Comparison of ENCODE assay signal across 2 cellular contexts in the genomic region with DNA sequence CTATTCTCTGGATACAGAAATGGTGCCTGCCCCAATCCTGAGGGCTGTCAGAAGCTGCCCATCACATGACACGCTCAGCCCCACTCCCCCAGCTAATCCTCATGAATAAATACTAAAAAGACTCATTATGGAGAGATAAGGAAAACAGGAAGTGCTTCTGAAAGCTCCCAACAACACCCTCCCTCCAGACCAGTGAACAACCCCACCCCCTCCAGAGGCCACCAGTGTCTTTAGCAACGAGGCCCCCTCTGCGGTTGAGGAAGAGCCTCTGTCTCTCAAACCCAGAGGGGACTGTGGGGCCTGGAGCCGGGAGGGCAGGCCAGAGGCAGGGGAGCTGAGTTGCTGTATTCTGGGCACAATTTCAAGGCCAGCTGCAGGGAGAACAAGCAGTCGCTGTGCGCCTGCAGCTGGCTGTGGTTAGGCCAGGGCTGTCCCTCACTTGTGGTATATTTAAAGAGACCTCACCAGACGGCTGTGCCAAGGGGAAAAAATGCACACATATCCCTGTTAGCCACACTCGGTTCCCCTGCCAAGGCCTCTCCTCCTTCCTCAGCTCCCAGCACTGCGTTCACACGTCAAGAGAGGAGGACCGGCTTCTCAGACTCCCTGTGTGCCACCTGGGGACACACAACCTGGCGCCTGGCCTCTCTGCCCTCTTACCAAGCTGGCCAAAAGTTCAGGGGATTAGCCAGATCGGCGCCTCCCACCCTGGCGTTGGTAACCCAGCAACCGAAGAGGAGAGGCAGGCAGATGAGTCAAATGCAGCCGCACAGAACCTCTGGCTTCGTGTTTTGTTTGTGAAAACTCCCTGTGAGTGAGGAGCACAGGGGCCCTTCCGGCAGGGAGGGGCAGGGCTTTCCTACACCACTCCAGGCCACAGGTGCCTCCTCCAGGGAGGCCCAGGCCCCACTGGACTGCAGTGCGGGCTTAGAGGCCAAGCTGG.
TF ChIP-seq lines count a peak whose summit lies in the region.

No MANE protein-coding gene starts in this region.

TF ChIP-seq in IMR-90, 13 proteins besides CTCF, POLR2A, EP300 and RAD21 (continued from another document):
- TF ChIP-seq, protein P1, sequence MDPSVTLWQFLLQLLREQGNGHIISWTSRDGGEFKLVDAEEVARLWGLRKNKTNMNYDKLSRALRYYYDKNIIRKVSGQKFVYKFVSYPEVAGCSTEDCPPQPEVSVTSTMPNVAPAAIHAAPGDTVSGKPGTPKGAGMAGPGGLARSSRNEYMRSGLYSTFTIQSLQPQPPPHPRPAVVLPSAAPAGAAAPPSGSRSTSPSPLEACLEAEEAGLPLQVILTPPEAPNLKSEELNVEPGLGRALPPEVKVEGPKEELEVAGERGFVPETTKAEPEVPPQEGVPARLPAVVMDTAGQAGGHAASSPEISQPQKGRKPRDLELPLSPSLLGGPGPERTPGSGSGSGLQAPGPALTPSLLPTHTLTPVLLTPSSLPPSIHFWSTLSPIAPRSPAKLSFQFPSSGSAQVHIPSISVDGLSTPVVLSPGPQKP (IDR thresholded peaks at IDR 0.05; ENCODE audit: borderline replicate concordance, low read depth, low read length) = no peak
- no peak for TF ChIP-seq RCOR1 (IDR thresholded peaks at IDR 0.05; ENCODE audit: insufficient replicate concordance, low read length)
- TF ChIP-seq RFX5 (IDR thresholded peaks at IDR 0.05; ENCODE audit: low read depth, low read length) = no peak
- no peak for TF ChIP-seq CEBPB (IDR thresholded peaks at IDR 0.05; ENCODE audit: low read depth, low read length)
- no peak for TF ChIP-seq BHLHE40 (IDR thresholded peaks at IDR 0.05; ENCODE audit: low read depth, low read length)
- no peak for TF ChIP-seq FOS (IDR thresholded peaks at IDR 0.05; ENCODE audit: low read depth, low read length)
- TF ChIP-seq NFE2L2 (IDR thresholded peaks at IDR 0.05; ENCODE audit: low read depth, low read length) = no peak
- no peak for TF ChIP-seq CHD1 (IDR thresholded peaks at IDR 0.05; ENCODE audit: low read depth, low read length)
- no peak for TF ChIP-seq MAFK (IDR thresholded peaks at IDR 0.05; ENCODE audit: low read depth, low read length)

TF ChIP-seq in SK-N-SH, 30 proteins besides CTCF, POLR2A, EP300 and RAD21 (continued from another document):
- TF ChIP-seq ZBTB33 (IDR thresholded peaks at IDR 0.05; ENCODE audit: borderline replicate concordance, low read depth) = no peak
- TF ChIP-seq SIN3A (IDR thresholded peaks at IDR 0.05; ENCODE audit: borderline replicate concordance, low read depth, low read length) = no peak
- TF ChIP-seq YY1 (IDR thresholded peaks at IDR 0.05; ENCODE audit: low read depth) = no peak
- no peak for TF ChIP-seq JUND (IDR thresholded peaks at IDR 0.05)
- TF ChIP-seq, protein P2, sequence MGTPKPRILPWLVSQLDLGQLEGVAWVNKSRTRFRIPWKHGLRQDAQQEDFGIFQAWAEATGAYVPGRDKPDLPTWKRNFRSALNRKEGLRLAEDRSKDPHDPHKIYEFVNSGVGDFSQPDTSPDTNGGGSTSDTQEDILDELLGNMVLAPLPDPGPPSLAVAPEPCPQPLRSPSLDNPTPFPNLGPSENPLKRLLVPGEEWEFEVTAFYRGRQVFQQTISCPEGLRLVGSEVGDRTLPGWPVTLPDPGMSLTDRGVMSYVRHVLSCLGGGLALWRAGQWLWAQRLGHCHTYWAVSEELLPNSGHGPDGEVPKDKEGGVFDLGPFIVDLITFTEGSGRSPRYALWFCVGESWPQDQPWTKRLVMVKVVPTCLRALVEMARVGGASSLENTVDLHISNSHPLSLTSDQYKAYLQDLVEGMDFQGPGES (IDR thresholded peaks at IDR 0.05; ENCODE audit: low read depth, low read length) = no peak
- TF ChIP-seq FOXJ3 (CRISPR knock-in tag; IDR thresholded peaks at IDR 0.05) = no peak
- no peak for TF ChIP-seq MEF2A (IDR thresholded peaks at IDR 0.05; ENCODE audit: borderline replicate concordance, low read depth)
- no peak for TF ChIP-seq FOXM1 (IDR thresholded peaks at IDR 0.05; ENCODE audit: low read depth)
- TF ChIP-seq TAF1 (IDR thresholded peaks at IDR 0.05; ENCODE audit: borderline replicate concordance, low read depth, low read length) = no peak
- TF ChIP-seq, protein P3, sequence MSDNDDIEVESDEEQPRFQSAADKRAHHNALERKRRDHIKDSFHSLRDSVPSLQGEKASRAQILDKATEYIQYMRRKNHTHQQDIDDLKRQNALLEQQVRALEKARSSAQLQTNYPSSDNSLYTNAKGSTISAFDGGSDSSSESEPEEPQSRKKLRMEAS (IDR thresholded peaks at IDR 0.05; ENCODE audit: low read depth) = no peak
- TF ChIP-seq NRF1 (IDR thresholded peaks at IDR 0.05; ENCODE audit: low read depth, low read length) = no peak
- no peak for TF ChIP-seq GABPA (IDR thresholded peaks at IDR 0.05; ENCODE audit: low read depth)
- no peak for TF ChIP-seq REST (IDR thresholded peaks at IDR 0.05; ENCODE audit: low read depth, low read length)
- TF ChIP-seq MXI1 (IDR thresholded peaks at IDR 0.05; ENCODE audit: low read depth, low read length) = no peak
- TF ChIP-seq, protein P4, sequence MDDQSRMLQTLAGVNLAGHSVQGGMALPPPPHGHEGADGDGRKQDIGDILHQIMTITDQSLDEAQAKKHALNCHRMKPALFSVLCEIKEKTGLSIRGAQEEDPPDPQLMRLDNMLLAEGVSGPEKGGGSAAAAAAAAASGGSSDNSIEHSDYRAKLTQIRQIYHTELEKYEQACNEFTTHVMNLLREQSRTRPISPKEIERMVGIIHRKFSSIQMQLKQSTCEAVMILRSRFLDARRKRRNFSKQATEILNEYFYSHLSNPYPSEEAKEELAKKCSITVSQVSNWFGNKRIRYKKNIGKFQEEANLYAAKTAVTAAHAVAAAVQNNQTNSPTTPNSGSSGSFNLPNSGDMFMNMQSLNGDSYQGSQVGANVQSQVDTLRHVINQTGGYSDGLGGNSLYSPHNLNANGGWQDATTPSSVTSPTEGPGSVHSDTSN (IDR thresholded peaks at IDR 0.05) = no peak
- no peak for TF ChIP-seq CHD2 (IDR thresholded peaks at IDR 0.05; ENCODE audit: low read length, partially characterized antibody)
- no peak for TF ChIP-seq USF2 (IDR thresholded peaks at IDR 0.05; ENCODE audit: borderline replicate concordance, low read depth, low read length)
- TF ChIP-seq NFIC (IDR thresholded peaks at IDR 0.05; ENCODE audit: borderline replicate concordance) = no peak
